Comparison of ENCODE assay signal across 1 cellular context in the genomic region with DNA sequence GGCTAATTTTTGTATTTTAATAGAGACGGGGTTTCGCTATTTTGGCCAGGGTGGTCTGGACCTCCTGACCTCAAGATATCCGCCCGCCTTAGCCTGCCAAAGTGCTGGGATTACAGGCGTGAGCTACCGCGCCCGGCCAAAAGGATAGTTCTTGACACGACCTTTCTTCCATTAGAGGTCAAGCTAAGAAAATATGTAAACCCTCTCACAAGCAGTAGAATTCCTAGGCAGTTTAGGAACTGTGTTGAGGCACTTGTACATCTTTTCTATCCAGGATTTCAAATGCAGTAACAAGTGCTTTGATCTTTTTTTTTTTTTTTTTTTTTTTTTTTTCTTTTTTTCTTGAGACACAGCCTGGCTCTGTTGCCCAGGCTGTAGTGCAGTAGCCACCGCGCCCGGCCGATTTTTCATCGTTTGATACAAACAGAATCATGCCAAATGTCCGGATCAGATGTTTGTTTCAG.
TF ChIP-seq lines count a peak whose summit lies in the region.

No MANE protein-coding gene starts in this region.

TF ChIP-seq in K562, 482 proteins besides CTCF, POLR2A, EP300 and RAD21:
- TF ChIP-seq, protein P1, sequence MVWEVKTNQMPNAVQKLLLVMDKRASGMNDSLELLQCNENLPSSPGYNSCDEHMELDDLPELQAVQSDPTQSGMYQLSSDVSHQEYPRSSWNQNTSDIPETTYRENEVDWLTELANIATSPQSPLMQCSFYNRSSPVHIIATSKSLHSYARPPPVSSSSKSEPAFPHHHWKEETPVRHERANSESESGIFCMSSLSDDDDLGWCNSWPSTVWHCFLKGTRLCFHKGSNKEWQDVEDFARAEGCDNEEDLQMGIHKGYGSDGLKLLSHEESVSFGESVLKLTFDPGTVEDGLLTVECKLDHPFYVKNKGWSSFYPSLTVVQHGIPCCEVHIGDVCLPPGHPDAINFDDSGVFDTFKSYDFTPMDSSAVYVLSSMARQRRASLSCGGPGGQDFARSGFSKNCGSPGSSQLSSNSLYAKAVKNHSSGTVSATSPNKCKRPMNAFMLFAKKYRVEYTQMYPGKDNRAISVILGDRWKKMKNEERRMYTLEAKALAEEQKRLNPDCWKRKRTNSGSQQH (CRISPR knock-in tag; IDR thresholded peaks at IDR 0.05): no peak
- no peak for TF ChIP-seq ZNF143 (CRISPR knock-in tag; IDR thresholded peaks at IDR 0.05)
- TF ChIP-seq, protein P2, sequence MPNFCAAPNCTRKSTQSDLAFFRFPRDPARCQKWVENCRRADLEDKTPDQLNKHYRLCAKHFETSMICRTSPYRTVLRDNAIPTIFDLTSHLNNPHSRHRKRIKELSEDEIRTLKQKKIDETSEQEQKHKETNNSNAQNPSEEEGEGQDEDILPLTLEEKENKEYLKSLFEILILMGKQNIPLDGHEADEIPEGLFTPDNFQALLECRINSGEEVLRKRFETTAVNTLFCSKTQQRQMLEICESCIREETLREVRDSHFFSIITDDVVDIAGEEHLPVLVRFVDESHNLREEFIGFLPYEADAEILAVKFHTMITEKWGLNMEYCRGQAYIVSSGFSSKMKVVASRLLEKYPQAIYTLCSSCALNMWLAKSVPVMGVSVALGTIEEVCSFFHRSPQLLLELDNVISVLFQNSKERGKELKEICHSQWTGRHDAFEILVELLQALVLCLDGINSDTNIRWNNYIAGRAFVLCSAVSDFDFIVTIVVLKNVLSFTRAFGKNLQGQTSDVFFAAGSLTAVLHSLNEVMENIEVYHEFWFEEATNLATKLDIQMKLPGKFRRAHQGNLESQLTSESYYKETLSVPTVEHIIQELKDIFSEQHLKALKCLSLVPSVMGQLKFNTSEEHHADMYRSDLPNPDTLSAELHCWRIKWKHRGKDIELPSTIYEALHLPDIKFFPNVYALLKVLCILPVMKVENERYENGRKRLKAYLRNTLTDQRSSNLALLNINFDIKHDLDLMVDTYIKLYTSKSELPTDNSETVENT (CRISPR knock-in tag; IDR thresholded peaks at IDR 0.05): no peak
- TF ChIP-seq, protein P3, sequence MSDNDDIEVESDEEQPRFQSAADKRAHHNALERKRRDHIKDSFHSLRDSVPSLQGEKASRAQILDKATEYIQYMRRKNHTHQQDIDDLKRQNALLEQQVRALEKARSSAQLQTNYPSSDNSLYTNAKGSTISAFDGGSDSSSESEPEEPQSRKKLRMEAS (CRISPR knock-in tag; IDR thresholded peaks at IDR 0.05): no peak
- TF ChIP-seq NFE2L1 (tag; IDR thresholded peaks at IDR 0.05; ENCODE audit: borderline replicate concordance, low read depth): no peak
- TF ChIP-seq, protein P4, sequence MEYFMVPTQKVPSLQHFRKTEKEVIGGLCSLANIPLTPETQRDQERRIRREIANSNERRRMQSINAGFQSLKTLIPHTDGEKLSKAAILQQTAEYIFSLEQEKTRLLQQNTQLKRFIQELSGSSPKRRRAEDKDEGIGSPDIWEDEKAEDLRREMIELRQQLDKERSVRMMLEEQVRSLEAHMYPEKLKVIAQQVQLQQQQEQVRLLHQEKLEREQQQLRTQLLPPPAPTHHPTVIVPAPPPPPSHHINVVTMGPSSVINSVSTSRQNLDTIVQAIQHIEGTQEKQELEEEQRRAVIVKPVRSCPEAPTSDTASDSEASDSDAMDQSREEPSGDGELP (CRISPR knock-in tag; IDR thresholded peaks at IDR 0.05; ENCODE audit: borderline replicate concordance): no peak
- TF ChIP-seq RBM34 (IDR thresholded peaks at IDR 0.05; ENCODE audit: borderline replicate concordance, insufficient read depth, low read length): no peak
- no peak for TF ChIP-seq KLF13 (tag; IDR thresholded peaks at IDR 0.05; ENCODE audit: borderline replicate concordance, low read depth)
- TF ChIP-seq ZNF121 (CRISPR knock-in tag; conservative IDR thresholded peaks at IDR 0.05): no peak
- no peak for TF ChIP-seq ZNF224 (CRISPR knock-in tag; IDR thresholded peaks at IDR 0.05)
- TF ChIP-seq MTA2 (IDR thresholded peaks at IDR 0.05; ENCODE audit: low read depth): no peak
- TF ChIP-seq KDM1A (IDR thresholded peaks at IDR 0.05): no peak
- TF ChIP-seq ZNF778 (CRISPR knock-in tag; IDR thresholded peaks at IDR 0.05): no peak
